Comparison of ENCODE assay signal across 18 cellular contexts in genomic region chr1:101311146-101311892, GRCh38.
DNase-seq lines count a peak whose midpoint lies in the region; ATAC-seq, FAIRE-seq and TF ChIP-seq lines count a peak whose summit lies in the region.
"Had no signal": no experiment of that assay in that cellular context is flagged by ENCODE, and none has a peak within 500 bp of the region (broad histone marks: within the 10 kb centered on the region; RNA-seq: fewer than 3 reads in every experiment).

No MANE protein-coding gene starts in this region.

- peak; percentile 17 for DNase-seq in activated T-cell treated with anti-CD3 and anti-CD28 coated beads for 4 hours
- no peak for DNase-seq in activated T-cell treated with anti-CD3 and anti-CD28 coated beads, Interleukin-2, amount 50 U/mL, for 48 hours
- peak; percentile 22 for DNase-seq in NCI-H69 (lab: John Stamatoyannopoulos, UW)
- DNase-seq in spleen: no peak
- no peak for DNase-seq in NCI-H146 (lab: John Stamatoyannopoulos, UW)
- no peak for DNase-seq in HepG2 (ENCODE audit: low spot score)
- DNase-seq: dorsolateral prefrontal cortex, hypothalamus, mucosa of descending colon, NCI-H1436 treated with DMSO at 0.1 percent for 48 hours, NCI-H446, SK-N-SH, small intestine had no signal

- H3K9ac ChIP-seq in HepG2 (ENCODE audit: insufficient read depth, low read depth, low read length): no peak overlapping the region
- H3K9ac ChIP-seq: SK-N-SH had no signal

- H3K36me3 ChIP-seq in spleen (peaks cover 0 to under 1% (median 0%) of the 10 kb centered on the region in 6 donors), HepG2 (replicated peaks in 1 of 2; ENCODE audit: control insufficient read depth in 1 of 2, insufficient read depth in 2 of 2, low read length in 2 of 2) (no peaks in the 10 kb centered on the region)

- no peak for TF ChIP-seq RAD21 in HepG2 (CRISPR knock-in tag; IDR thresholded peaks at IDR 0.05)

- H4K20me1 ChIP-seq in HepG2 (ENCODE audit: insufficient read depth, low read length): no peaks in the 10 kb centered on the region

- peak overlapping the region in 7 of 8 donors; percentile 18 to 89 (median 81) for H3K27ac ChIP-seq in spleen
- H3K27ac ChIP-seq in HepG2 (ENCODE audit: extremely low read length, insufficient read depth, low read length): no peak overlapping the region
- H3K27ac ChIP-seq: A549, dorsolateral prefrontal cortex, VCaP had no signal

- no peaks in the 10 kb centered on the region for H3K27me3 Mint-ChIP-seq in activated T-helper 17 cell treated with anti-CD3 and anti-CD28 coated beads, Interleukin-2, amount 50 U/mL, for 72 hours

- no peaks in the 10 kb centered on the region for H3K9me3 Mint-ChIP-seq in activated T-helper 17 cell treated with anti-CD3 and anti-CD28 coated beads, Interleukin-2, amount 50 U/mL, for 72 hours

- intact Hi-C loops in spleen (cut with DNase I; ENCODE audit: low total_unique reads) (loop anchor here (5.0 kb wide), 1 partner anchor 46 kb away; no protein-coding TSS in a partner anchor), HepG2 (cut with micrococcal nuclease; ENCODE audit: unreplicated experiment) (no loop called here)

- H3K27me3 ChIP-seq in spleen (replicated peaks in 1 of 7): no peaks in the 10 kb centered on the region
- peaks cover 1 to 53% of the 10 kb centered on the region in 2 experiments; a peak in 2 of 5 replicates for H3K27me3 ChIP-seq in HepG2 (ENCODE audit: control insufficient read depth in 1 of 2, insufficient read depth in 2 of 2, low read length in 2 of 2)
- H3K27me3 ChIP-seq: dorsolateral prefrontal cortex had no signal

- no peak for FAIRE-seq in HepG2 (lab: Jason Lieb, UNC)
- FAIRE-seq: A549, small intestine had no signal

- TF ChIP-seq CTCF in spleen (IDR thresholded peaks at IDR 0.05 in 8 of 11, conservative IDR thresholded peaks at IDR 0.05 in 3 of 11) (no peak), HepG2 (CRISPR knock-in tag; IDR thresholded peaks at IDR 0.05) (no peak)

- H3K4me1 ChIP-seq in spleen (peaks cover 18 to 65% (median 51%) of the 10 kb centered on the region in 6 donors), HepG2 (ENCODE audit: insufficient read depth, low read length) (peaks cover 10% of the 10 kb centered on the region; the same call in 1 of the 2 replicates)
- H3K4me1 ChIP-seq: A549 had no signal

- TF ChIP-seq EP300 in HepG2 (IDR thresholded peaks at IDR 0.05; ENCODE audit: low read depth in 2 of 2, low read length in 2 of 2): no peak
- no peak for TF ChIP-seq EP300 in HepG2 (CRISPR knock-in tag; IDR thresholded peaks at IDR 0.05; ENCODE audit: borderline replicate concordance)

- H3K36me3 Mint-ChIP-seq in activated T-helper 17 cell treated with anti-CD3 and anti-CD28 coated beads, Interleukin-2, amount 50 U/mL, for 72 hours (ENCODE audit: low read depth): no peaks in the 10 kb centered on the region
- H3K36me3 Mint-ChIP-seq: brain had no signal

- H3K9me3 ChIP-seq in spleen: no peaks in the 10 kb centered on the region
- H3K9me3 ChIP-seq in HepG2 (ENCODE audit: low read length): no peaks in the 10 kb centered on the region
- H3K9me3 ChIP-seq: A549, mucosa of descending colon, SK-N-SH had no signal

- in situ Hi-C loops in HepG2 (cut with HindIII; ENCODE audit: extremely low pct_ligation_motif_present, low pct_unique_long_range_greater_than_20kb): loop anchor here (5.0 kb wide), 1 partner anchor 46 kb away; no protein-coding TSS in a partner anchor

- H3K79me2 ChIP-seq in HepG2 (ENCODE audit: insufficient read depth, low read length): no peaks in the 10 kb centered on the region

- H2AFZ ChIP-seq in HepG2 (ENCODE audit: low read length): no peak overlapping the region

- no peak overlapping the region for H3K27ac Mint-ChIP-seq in activated T-helper 17 cell treated with anti-CD3 and anti-CD28 coated beads, Interleukin-2, amount 50 U/mL, for 72 hours

- POLR2A ChIA-PET in HepG2 (lab: Yijun Ruan, JAX): no interaction called here

- CTCF ChIA-PET in HepG2 (lab: Yijun Ruan, JAX; ENCODE audit: low intra/inter-chr PET ratio, low total read pairs): no interaction called here

- WGBS in spleen, 5 donors: 76 to 86% (median 79%) methylated on average over 4 of the region's 4 CpGs
- WGBS in HepG2 (ENCODE audit: low lambda C conversion rate): 47% methylated on average over 4 of the region's 4 CpGs

- peak; percentile 25 for ATAC-seq in activated T-helper 17 cell treated with anti-CD3 and anti-CD28 coated beads, Interleukin-2, amount 50 U/mL, for 72 hours (replicated peaks)
- ATAC-seq in GM18502 (IDR thresholded peaks at IDR 0.05; ENCODE audit: poor library complexity, unreplicated experiment) (no peak), HepG2 (no peak)
- ATAC-seq: A549, mucosa of descending colon had no signal

- no TSS peak for BruUV-seq in HepG2 (replicated peaks; lab: Mats Ljungman, UMichigan)

- H3K4me1 Mint-ChIP-seq in activated T-helper 17 cell treated with anti-CD3 and anti-CD28 coated beads, Interleukin-2, amount 50 U/mL, for 72 hours: peaks cover 47% of the 10 kb centered on the region

- H3K4me2 ChIP-seq in HepG2 (ENCODE audit: low read depth, low read length): no peak overlapping the region
- H3K4me2 ChIP-seq: A549, SK-N-SH had no signal

- TF ChIP-seq POLR2A in spleen (IDR thresholded peaks at IDR 0.05): no peak
- no peak for TF ChIP-seq POLR2A in HepG2 (IDR thresholded peaks at IDR 0.05; ENCODE audit: insufficient read depth in 1 of 2, low read depth in 2 of 2, low read length in 2 of 2)

- H3K4me3 Mint-ChIP-seq in activated T-helper 17 cell treated with anti-CD3 and anti-CD28 coated beads, Interleukin-2, amount 50 U/mL, for 72 hours: peak overlapping the region; percentile 81

- H3K4me3 ChIP-seq in spleen: no peak overlapping the region
- H3K4me3 ChIP-seq in HepG2 (replicated peaks in 1 of 3; ENCODE audit: insufficient read depth in 1 of 3, low read depth in 2 of 3, low read length in 3 of 3): no peak overlapping the region
- H3K4me3 ChIP-seq: A549, dorsolateral prefrontal cortex, mucosa of descending colon had no signal

TF ChIP-seq in HepG2, 621 proteins besides CTCF, POLR2A, EP300 and RAD21:
- TF ChIP-seq, protein P1, sequence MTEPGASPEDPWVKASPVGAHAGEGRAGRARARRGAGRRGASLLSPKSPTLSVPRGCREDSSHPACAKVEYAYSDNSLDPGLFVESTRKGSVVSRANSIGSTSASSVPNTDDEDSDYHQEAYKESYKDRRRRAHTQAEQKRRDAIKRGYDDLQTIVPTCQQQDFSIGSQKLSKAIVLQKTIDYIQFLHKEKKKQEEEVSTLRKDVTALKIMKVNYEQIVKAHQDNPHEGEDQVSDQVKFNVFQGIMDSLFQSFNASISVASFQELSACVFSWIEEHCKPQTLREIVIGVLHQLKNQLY (CRISPR knock-in tag; IDR thresholded peaks at IDR 0.05): no peak
- TF ChIP-seq ZNF264 (CRISPR knock-in tag; IDR thresholded peaks at IDR 0.05) (no peak), ZNF263 (CRISPR knock-in tag; IDR thresholded peaks at IDR 0.05) (no peak), ZNF180 (CRISPR knock-in tag; IDR thresholded peaks at IDR 0.05; ENCODE audit: borderline replicate concordance, low read depth) (no peak), ESRRA (CRISPR knock-in tag; IDR thresholded peaks at IDR 0.05; ENCODE audit: low read depth) (no peak), GATA4 (IDR thresholded peaks at IDR 0.05; ENCODE audit: borderline replicate concordance, low read depth) (no peak)

Comparison
In these comparisons a context has a peak if more than half of its experiments do, and no peak if none do; other contexts are left out.
1. DNase-seq: peak in activated T-cell treated with anti-CD3 and anti-CD28 coated beads for 4 hours (single experiment) and NCI-H69 (single experiment); none in activated T-cell treated with anti-CD3 and anti-CD28 coated beads, Interleukin-2, amount 50 U/mL, for 48 hours (0 of 2), spleen (single experiment), NCI-H146 (single experiment) and HepG2 (single experiment).